21 cellular contexts compared by ENCODE assay signal in genomic region chr17:82563318-82563717, GRCh38.
"Had no signal": no experiment of that assay in that cellular context is flagged by ENCODE, and none has a peak within 500 bp of the region (broad histone marks: within the 10 kb centered on the region; RNA-seq: fewer than 3 reads in every experiment).

No MANE protein-coding gene starts in this region.

- H3K27me3 ChIP-seq: adrenal gland, dorsolateral prefrontal cortex, suprapubic skin, upper lobe of left lung had no signal

- ATAC-seq: psoas muscle; right cardiac atrium; stimulated activated naive CD8-positive, alpha-beta T cell treated with anti-CD3 and anti-CD28 coated beads, Interleukin-15, Interleukin-2, amounts not matched to agents 100 U/mL and 50 U/mL, for 24 hours had no signal

- H3K27ac ChIP-seq: adrenal gland, epithelial cell of prostate, suprapubic skin, upper lobe of left lung had no signal

- DNase-seq: activated CD8-positive, alpha-beta memory T cell treated with anti-CD3 and anti-CD28 coated beads for 24 hours; activated CD8-positive, alpha-beta memory T cell treated with anti-CD3 and anti-CD28 coated beads, Interleukin-2, amount 50 U/mL, for 48 hours; activated effector memory CD4-positive, alpha-beta T cell treated with anti-CD3 and anti-CD28 coated beads, Interleukin-2, amount 50 U/mL, for 16 hours; activated T-cell treated with anti-CD3 and anti-CD28 coated beads, Interleukin-2, amount 50 U/mL, for 48 hours; adrenal gland; dorsolateral prefrontal cortex; endodermal cell; foreskin melanocyte; glutamatergic neuron; hippocampal formation; kidney; midbrain; psoas muscle; right cardiac atrium; stimulated activated CD4-positive, alpha-beta T cell treated with anti-CD3 and anti-CD28 coated beads, Interleukin-2, amount 100 ng/mL, for 24 hours; stimulated activated naive CD8-positive, alpha-beta T cell treated with anti-CD3 and anti-CD28 coated beads, Interleukin-15, Interleukin-2, amounts not matched to agents 100 U/mL and 50 U/mL, for 24 hours; upper lobe of left lung had no signal

- H3K9me3 Mint-ChIP-seq: activated naive CD4-positive, alpha-beta T cell treated with anti-CD3 and anti-CD28 coated beads, Interleukin-2, amount 50 U/mL, for 24 hours; endodermal cell; T-helper 2 cell treated with Interferon-gamma antibody and Interleukin-4, amounts not matched to agents 5 μg/mL and 100 μg/mL, for 36 hours had no signal

- H3K9me3 ChIP-seq: adrenal gland, psoas muscle, suprapubic skin, upper lobe of left lung had no signal

- H3K4me3 Mint-ChIP-seq: activated naive CD4-positive, alpha-beta T cell treated with anti-CD3 and anti-CD28 coated beads, Interleukin-2, amount 50 U/mL, for 24 hours; endodermal cell; T-helper 2 cell treated with Interferon-gamma antibody and Interleukin-4, amounts not matched to agents 5 μg/mL and 100 μg/mL, for 36 hours had no signal

- H3K27me3 Mint-ChIP-seq: activated naive CD4-positive, alpha-beta T cell treated with anti-CD3 and anti-CD28 coated beads, Interleukin-2, amount 50 U/mL, for 24 hours had no signal

- H3K27ac Mint-ChIP-seq: activated naive CD4-positive, alpha-beta T cell treated with anti-CD3 and anti-CD28 coated beads, Interleukin-2, amount 50 U/mL, for 24 hours; endodermal cell; T-helper 2 cell treated with Interferon-gamma antibody and Interleukin-4, amounts not matched to agents 5 μg/mL and 100 μg/mL, for 36 hours had no signal

- H3K4me3 ChIP-seq: adrenal gland, dorsolateral prefrontal cortex, psoas muscle, suprapubic skin, upper lobe of left lung had no signal
